26 cellular contexts compared by ENCODE assay signal in the genomic region with DNA sequence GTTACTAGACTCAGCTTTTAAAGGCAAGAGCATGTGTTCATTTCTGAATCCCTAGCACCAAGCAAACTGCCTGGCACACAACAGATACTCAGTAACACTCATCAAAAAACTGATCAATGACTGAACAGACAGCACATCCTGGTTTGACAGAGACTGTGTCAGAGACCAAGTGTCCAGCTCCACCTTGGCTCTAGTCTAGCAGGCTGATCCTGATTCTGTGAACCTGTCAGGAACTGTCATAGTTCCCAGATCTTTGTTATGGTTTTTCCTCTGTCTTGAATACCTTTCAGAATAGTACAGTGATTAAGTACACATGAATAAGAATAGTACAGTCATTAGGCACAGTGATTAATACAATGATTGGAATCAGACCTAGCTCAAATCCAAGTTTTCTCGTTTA. TPM values are rescaled to one million over a fixed set of nuclear protein-coding genes. Genes with fewer than 3 reads are reported as not detected.
DNase-seq lines count a peak whose midpoint lies in the region; ATAC-seq and TF ChIP-seq lines count a peak whose summit lies in the region.
"Had no signal": no experiment of that assay in that cellular context is flagged by ENCODE, and none has a peak within 500 bp of the region (broad histone marks: within the 10 kb centered on the region; RNA-seq: fewer than 3 reads in every experiment).

No MANE protein-coding gene starts in this region.

- no peaks in the 10 kb centered on the region for H3K36me3 Mint-ChIP-seq in activated CD4-positive, alpha-beta T cell treated with anti-CD3 and anti-CD28 coated beads for 36 hours (ENCODE audit: low read depth)
- peaks cover under 1% of the 10 kb centered on the region for H3K36me3 Mint-ChIP-seq in memory B cell
- H3K36me3 Mint-ChIP-seq: CD8-positive, alpha-beta T cell had no signal

- POLR2A ChIA-PET in activated CD4-positive, alpha-beta T cell treated with anti-CD3 and anti-CD28 coated beads for 36 hours (lab: Charles Lee): interaction anchor here (1.1 kb wide), 1 partner anchor 52 kb away, joined by 3 read pairs; no protein-coding TSS in a partner anchor

- no peaks in the 10 kb centered on the region for H3K9me3 ChIP-seq in suprapubic skin
- H3K9me3 ChIP-seq: A549; BLaER1 treated with 17β-estradiol and CSF1 and Interleukin-3, amounts not matched to agents 10 nM and 100 nM; Caco-2 had no signal

- no peak for TF ChIP-seq POLR2A in suprapubic skin (IDR thresholded peaks at IDR 0.05)

- WGBS in suprapubic skin: 11% methylated on average over 1 of the region's 1 CpG

- H3K27me3 Mint-ChIP-seq in activated CD4-positive, alpha-beta T cell treated with anti-CD3 and anti-CD28 coated beads for 36 hours: no peaks in the 10 kb centered on the region
- H3K27me3 Mint-ChIP-seq in memory B cell: no peaks in the 10 kb centered on the region
- H3K27me3 Mint-ChIP-seq: B cell; CD4-positive, alpha-beta T cell had no signal

- no peak overlapping the region for H3K4me3 Mint-ChIP-seq in activated CD4-positive, alpha-beta T cell treated with anti-CD3 and anti-CD28 coated beads for 36 hours
- H3K4me3 Mint-ChIP-seq in memory B cell: no peak overlapping the region
- H3K4me3 Mint-ChIP-seq: B cell; CD4-positive, alpha-beta T cell; CD8-positive, alpha-beta T cell had no signal

- ATAC-seq in activated CD4-positive, alpha-beta T cell treated with anti-CD3 and anti-CD28 coated beads for 36 hours: peak; percentile 43
- ATAC-seq in esophagus mucosa (peak; percentile 98), memory B cell (ENCODE audit: low read depth) (no peak)
- ATAC-seq: A549; CD8-positive, alpha-beta T cell; GM12878 had no signal

- no peak overlapping the region for H3K27ac ChIP-seq in suprapubic skin
- H3K27ac ChIP-seq: 22Rv1; A549; BLaER1 treated with 17β-estradiol and CSF1 and Interleukin-3, amounts not matched to agents 10 nM and 100 nM; C4-2B had no signal

- CTCF ChIA-PET in activated CD4-positive, alpha-beta T cell treated with anti-CD3 and anti-CD28 coated beads for 36 hours (lab: Charles Lee): interaction anchor here (0.6 to 0.7 kb wide), 2 partner anchors 44 to 146 kb away, joined by 3 read pairs; no protein-coding TSS in a partner anchor

- H3K27me3 ChIP-seq in suprapubic skin: no peaks in the 10 kb centered on the region
- H3K27me3 ChIP-seq: BLaER1 treated with 17β-estradiol and CSF1 and Interleukin-3, amounts not matched to agents 10 nM and 100 nM had no signal

- H3K27ac Mint-ChIP-seq in activated CD4-positive, alpha-beta T cell treated with anti-CD3 and anti-CD28 coated beads for 36 hours: no peak overlapping the region
- H3K27ac Mint-ChIP-seq in memory B cell: peak overlapping the region; percentile 24
- H3K27ac Mint-ChIP-seq: B cell; CD4-positive, alpha-beta T cell; CD8-positive, alpha-beta T cell had no signal

- H3K9me3 Mint-ChIP-seq in activated CD4-positive, alpha-beta T cell treated with anti-CD3 and anti-CD28 coated beads for 36 hours (ENCODE audit: low read depth): no peaks in the 10 kb centered on the region
- H3K9me3 Mint-ChIP-seq in memory B cell: peaks cover under 1% of the 10 kb centered on the region
- H3K9me3 Mint-ChIP-seq: CD4-positive, alpha-beta T cell; CD8-positive, alpha-beta T cell had no signal

- no peaks in the 10 kb centered on the region for H3K36me3 ChIP-seq in suprapubic skin
- H3K36me3 ChIP-seq: BLaER1 treated with 17β-estradiol and CSF1 and Interleukin-3, amounts not matched to agents 10 nM and 100 nM had no signal

- DNase-seq in activated CD4-positive, alpha-beta T cell treated with anti-CD3 and anti-CD28 coated beads for 36 hours: no peak
- DNase-seq in activated CD4-positive, alpha-beta T cell treated with anti-CD3 and anti-CD28 coated beads for 1 hour: no peak
- peak; percentile 87 for DNase-seq in epithelial cell of esophagus (ENCODE audit: low read depth)
- no peak for DNase-seq in memory B cell (ENCODE audit: low spot score in 2 of 2)
- DNase-seq in MV-4-11 (lab: John Stamatoyannopoulos, UW): no peak
- no peak for DNase-seq in suprapubic skin (ENCODE audit: low spot score in 2 of 2)
- no peak for DNase-seq in NCI-H146 treated with DMSO at 0.1 percent for 48 hours (lab: John Stamatoyannopoulos, UW; ENCODE audit: unreplicated experiment)
- DNase-seq: AML-193; Caco-2; Calu3; CD4-positive, alpha-beta T cell; CD8-positive, alpha-beta T cell; DMS 273 treated with DMSO at 0.1 percent for 48 hours; DMS153; DMS53; DMS79; DND-41; EL; GDM1 had no signal

- intact Hi-C loops in activated CD4-positive, alpha-beta T cell treated with anti-CD3 and anti-CD28 coated beads for 36 hours (cut with DNase I, micrococcal nuclease): no loop called here

- TF ChIP-seq CTCF in epithelial cell of esophagus (IDR thresholded peaks at IDR 0.05; ENCODE audit: insufficient read depth, low read depth, low read length, missing control alignments) (no peak), suprapubic skin (IDR thresholded peaks at IDR 0.05) (no peak)

- no peak overlapping the region for H3K4me3 ChIP-seq in epithelial cell of esophagus (ENCODE audit: low read length)
- no peak overlapping the region for H3K4me3 ChIP-seq in suprapubic skin
- H3K4me3 ChIP-seq: A549; BLaER1 treated with 17β-estradiol and CSF1 and Interleukin-3, amounts not matched to agents 10 nM and 100 nM; GM12878 had no signal

- no peak for TF ChIP-seq EP300 in suprapubic skin (IDR thresholded peaks at IDR 0.05)

- no peaks in the 10 kb centered on the region for H3K4me1 ChIP-seq in suprapubic skin
- H3K4me1 ChIP-seq: A549; BLaER1 treated with 17β-estradiol and CSF1 and Interleukin-3, amounts not matched to agents 10 nM and 100 nM had no signal

- H3K4me1 Mint-ChIP-seq in activated CD4-positive, alpha-beta T cell treated with anti-CD3 and anti-CD28 coated beads for 36 hours: peaks cover 20% of the 10 kb centered on the region
- H3K4me1 Mint-ChIP-seq in memory B cell: peaks cover 8% of the 10 kb centered on the region

RNA-seq across cellular contexts. Expression of a gene that starts 53.0 kb away (rescaled TPM):
- 10 to 100 TPM; 16.5 to 16.6 TPM for total RNA-seq in activated CD4-positive, alpha-beta T cell treated with anti-CD3 and anti-CD28 coated beads for 36 hours
- total RNA-seq in esophagus mucosa: 2.0 TPM
- 1 to 10 TPM; 1.4 to 3.9 (median 2.8) TPM for total RNA-seq in suprapubic skin
